ENCODE assay signal across 10 cellular contexts in genomic region chr9:133539434-133539833, GRCh38. TPM values are rescaled to one million over a fixed set of nuclear protein-coding genes. Genes with fewer than 3 reads are reported as not detected.
DNase-seq lines count a peak whose midpoint lies in the region; ATAC-seq and TF ChIP-seq lines count a peak whose summit lies in the region.
"Had no signal": no experiment of that assay in that cellular context is flagged by ENCODE, and none has a peak within 500 bp of the region (broad histone marks: within the 10 kb centered on the region; RNA-seq: fewer than 3 reads in every experiment).

No MANE protein-coding gene starts in this region.

- H3K36me3 ChIP-seq in NT2/D1 (ENCODE audit: insufficient read depth, insufficient read length, low read length) (peaks cover 5% of the 10 kb centered on the region), esophagus squamous epithelium (no peaks in the 10 kb centered on the region), lower lobe of right lung (no peaks in the 10 kb centered on the region)
- H3K36me3 ChIP-seq: prostate gland had no signal

- H3K9ac ChIP-seq in NT2/D1 (ENCODE audit: insufficient read length, low read depth), result peak overlapping the region; percentile 16

- H3K27ac ChIP-seq in esophagus squamous epithelium (peak overlapping the region in 1 of 4 donors; percentile 2), lower lobe of right lung (peak overlapping the region; percentile 74), temporal lobe (ENCODE audit: low read depth, low read length) (peak overlapping the region; percentile 61)
- H3K27ac ChIP-seq: prostate gland had no signal

- H3K9me3 ChIP-seq in NT2/D1 (ENCODE audit: insufficient read depth, low read length) (no peaks in the 10 kb centered on the region), esophagus squamous epithelium (no peaks in the 10 kb centered on the region), lower lobe of right lung (no peaks in the 10 kb centered on the region)
- H3K9me3 ChIP-seq: prostate gland had no signal

- no peak for TF ChIP-seq POLR2A in esophagus squamous epithelium (IDR thresholded peaks at IDR 0.05)

- H3K27me3 ChIP-seq in NT2/D1 (ENCODE audit: insufficient read depth, insufficient read length) (peaks cover 18% of the 10 kb centered on the region), esophagus squamous epithelium (peaks cover 0 to 29% (median 0%) of the 10 kb centered on the region in 4 donors), lower lobe of right lung (ENCODE audit: low read depth) (peaks cover 7% of the 10 kb centered on the region)

- no peak overlapping the region for H3K4me3 ChIP-seq in NT2/D1 (ENCODE audit: insufficient read length, low read depth)
- H3K4me3 ChIP-seq in esophagus squamous epithelium, result peak overlapping the region in 3 of 4 donors; percentile 7 to 40 (median 15)
- peak overlapping the region; percentile 42 for H3K4me3 ChIP-seq in lower lobe of right lung
- H3K4me3 ChIP-seq: prostate gland had no signal

- intact Hi-C loops in esophagus squamous epithelium (cut with DNase I) (loop anchor here (10.0 kb wide), 1 partner anchor 195 kb away; the partner anchor contains the start of gene SARDH), lower lobe of right lung (cut with DNase I) (no loop called here)

- TF ChIP-seq CTCF in esophagus squamous epithelium (IDR thresholded peaks at IDR 0.05) (no peak), lower lobe of right lung (IDR thresholded peaks at IDR 0.05) (no peak)

- WGBS in esophagus squamous epithelium, 2 donors, result 57% methylated on average over 3 of the region's 29 CpGs; no CpG with 5 or more reads in 1 of the 2 donors

- H3K4me1 ChIP-seq in NT2/D1 (ENCODE audit: insufficient read depth, insufficient read length) (peaks cover 27% of the 10 kb centered on the region), esophagus squamous epithelium (peaks cover 5 to 59% (median 17%) of the 10 kb centered on the region in 3 donors), lower lobe of right lung (peaks cover 54% of the 10 kb centered on the region)

- ATAC-seq in lower lobe of right lung, result peak; percentile 31 to 53
- ATAC-seq in GM19328 (IDR thresholded peaks at IDR 0.05; ENCODE audit: unreplicated experiment), result no peak

- DNase-seq in NT2/D1 (ENCODE audit: low read depth, low spot score) (no peak), esophagus squamous epithelium (lab: John Stamatoyannopoulos, UW) (no peak), lower lobe of right lung (no peak), NCI-H82 (lab: John Stamatoyannopoulos, UW) (no peak), D341Med (ENCODE audit: low spot score) (no peak), NCI-H1930 (lab: John Stamatoyannopoulos, UW) (no peak)
- DNase-seq: DMS153 had no signal

RNA-seq across cellular contexts. Expression of gene ADAMTSL2, which starts 4.9 kb away (rescaled TPM):
- total RNA-seq in esophagus squamous epithelium, result 1 to 10 TPM; 1.1 to 2.1 (median 1.4) TPM
- 10.1 TPM for total RNA-seq in lower lobe of right lung
- total RNA-seq in temporal lobe, result 2.7 TPM

RNA-seq across cellular contexts. Expression of gene MYMK, which starts 14.7 kb away (rescaled TPM):
- not detected for total RNA-seq in esophagus squamous epithelium
- not detected for total RNA-seq in lower lobe of right lung
- not detected for total RNA-seq in temporal lobe
- total RNA-seq: prostate gland had no signal
